ENCODE assay signal across 19 cellular contexts in the genomic region with DNA sequence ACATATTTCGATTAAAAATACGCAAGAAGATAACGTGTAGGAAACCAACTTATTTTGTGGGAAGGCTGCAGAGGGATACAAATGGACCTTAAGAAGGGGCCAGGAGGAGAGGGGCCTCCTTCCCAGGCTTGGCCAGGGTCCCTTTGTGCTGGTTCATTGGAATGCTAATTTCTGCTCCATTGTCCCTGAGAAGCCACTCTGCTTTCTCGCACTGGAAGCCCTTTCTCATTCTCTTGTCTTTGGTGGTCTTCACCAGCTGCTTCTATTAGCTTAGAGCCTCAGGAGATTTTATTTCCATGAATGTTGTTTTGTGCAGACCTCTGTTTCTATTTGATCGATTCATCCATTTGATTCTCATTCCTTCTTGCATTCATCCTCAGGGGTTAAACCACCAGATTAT.
"Had no signal": no experiment of that assay in that cellular context is flagged by ENCODE, and none has a peak within 500 bp of the region (broad histone marks: within the 10 kb centered on the region; RNA-seq: fewer than 3 reads in every experiment).

No MANE protein-coding gene starts in this region.

- H3K4me3 ChIP-seq: breast epithelium, esophagus muscularis mucosa, lung, tibial artery, uterus had no signal

- H3K27ac ChIP-seq: breast epithelium, esophagus muscularis mucosa, neutrophil, tibial artery, uterus had no signal

- H3K4me1 Mint-ChIP-seq: activated naive CD8-positive, alpha-beta T cell treated with anti-CD3 and anti-CD28 coated beads, Interleukin-2, amount 50 U/mL, for 24 hours; T-cell had no signal

- H3K36me3 ChIP-seq: breast epithelium, esophagus muscularis mucosa, neutrophil, tibial artery, uterus had no signal

- H3K36me3 Mint-ChIP-seq: stimulated activated naive B cell treated with anti-CD40 and anti-IgM and Interleukin-4, amounts not matched to agents 10 μg/mL and 1 μg/mL and 100 μg/mL, for 72 hours; T-cell had no signal

- DNase-seq: activated CD4-positive, alpha-beta T cell treated with anti-CD3 and anti-CD28 coated beads for 1 hour; activated CD4-positive, alpha-beta T cell treated with anti-CD3 and anti-CD28 coated beads, Interleukin-2, amount 50 U/mL, for 4 hours; activated naive CD4-positive, alpha-beta T cell treated with anti-CD3 and anti-CD28 coated beads for 36 hours; activated naive CD8-positive, alpha-beta T cell treated with anti-CD3 and anti-CD28 coated beads, Interleukin-2, amount 50 U/mL, for 24 hours; activated T-cell treated with anti-CD3 and anti-CD28 coated beads, Interleukin-2, amount 50 U/mL, for 1 hour; aorta; left colon; posterior cingulate gyrus; stimulated activated CD4-positive, alpha-beta T cell treated with anti-CD3 and anti-CD28 coated beads, Interleukin-2, amount 100 ng/mL, for 48 hours; stimulated activated naive B cell treated with anti-CD40 and anti-IgM and Interleukin-4, amounts not matched to agents 10 μg/mL and 1 μg/mL and 100 μg/mL, for 72 hours; T-cell; T-helper 9 cell; tibial artery; uterus had no signal

- H3K4me3 Mint-ChIP-seq: activated naive CD4-positive, alpha-beta T cell treated with anti-CD3 and anti-CD28 coated beads for 36 hours; activated naive CD8-positive, alpha-beta T cell treated with anti-CD3 and anti-CD28 coated beads, Interleukin-2, amount 50 U/mL, for 24 hours; stimulated activated naive B cell treated with anti-CD40 and anti-IgM and Interleukin-4, amounts not matched to agents 10 μg/mL and 1 μg/mL and 100 μg/mL, for 72 hours; T-cell had no signal

- H3K27me3 ChIP-seq: breast epithelium, esophagus muscularis mucosa, neutrophil, tibial artery, uterus had no signal

- H3K9me3 Mint-ChIP-seq: activated naive CD4-positive, alpha-beta T cell treated with anti-CD3 and anti-CD28 coated beads for 36 hours; activated naive CD8-positive, alpha-beta T cell treated with anti-CD3 and anti-CD28 coated beads, Interleukin-2, amount 50 U/mL, for 24 hours; activated T-helper 2 cell treated with anti-CD3 and anti-CD28 coated beads, Interferon-gamma antibody, Interleukin-2, Interleukin-4, amounts not matched to agents 10 μg/mL and 5 μg/mL and 100 μg/mL, durations not matched to agents 14 hours and 24 hours and 36 hours had no signal

- H3K9me3 ChIP-seq: breast epithelium, esophagus muscularis mucosa, neutrophil, tibial artery, uterus had no signal

- H3K27me3 Mint-ChIP-seq: activated naive CD8-positive, alpha-beta T cell treated with anti-CD3 and anti-CD28 coated beads, Interleukin-2, amount 50 U/mL, for 24 hours had no signal

- H3K27ac Mint-ChIP-seq: activated naive CD4-positive, alpha-beta T cell treated with anti-CD3 and anti-CD28 coated beads for 36 hours; activated naive CD8-positive, alpha-beta T cell treated with anti-CD3 and anti-CD28 coated beads, Interleukin-2, amount 50 U/mL, for 24 hours; activated T-helper 2 cell treated with anti-CD3 and anti-CD28 coated beads, Interferon-gamma antibody, Interleukin-2, Interleukin-4, amounts not matched to agents 10 μg/mL and 5 μg/mL and 100 μg/mL, durations not matched to agents 14 hours and 24 hours and 36 hours; stimulated activated naive B cell treated with anti-CD40 and anti-IgM and Interleukin-4, amounts not matched to agents 10 μg/mL and 1 μg/mL and 100 μg/mL, for 72 hours; T-cell had no signal

- H3K4me1 ChIP-seq: breast epithelium, tibial artery, uterus had no signal
